In the genomic region with DNA sequence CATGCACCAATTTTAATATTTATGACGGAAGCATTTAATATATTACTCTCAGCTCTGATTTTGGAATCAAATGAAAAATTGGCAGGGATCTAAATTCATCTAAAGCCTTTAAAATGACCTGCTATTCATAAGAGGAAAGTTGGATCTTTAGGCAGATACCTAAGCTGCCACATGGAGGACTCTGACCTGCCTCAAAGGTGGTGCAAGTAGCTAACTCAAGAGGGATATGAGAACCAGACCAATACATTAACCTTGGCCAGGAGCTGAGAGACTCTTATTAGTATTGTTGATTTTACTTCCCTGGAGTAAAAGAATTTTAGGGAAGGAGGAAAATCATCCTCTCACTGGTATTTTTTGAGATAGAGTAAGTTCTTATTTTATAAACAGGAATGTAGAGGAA, we compare ENCODE assay signal across 1 cellular context.
TF ChIP-seq lines count a peak whose summit lies in the region.

No MANE protein-coding gene starts in this region.

TF ChIP-seq in K562, 482 proteins besides CTCF, POLR2A, EP300 and RAD21 (continued from another document and continues in another):
- TF ChIP-seq, protein P1, sequence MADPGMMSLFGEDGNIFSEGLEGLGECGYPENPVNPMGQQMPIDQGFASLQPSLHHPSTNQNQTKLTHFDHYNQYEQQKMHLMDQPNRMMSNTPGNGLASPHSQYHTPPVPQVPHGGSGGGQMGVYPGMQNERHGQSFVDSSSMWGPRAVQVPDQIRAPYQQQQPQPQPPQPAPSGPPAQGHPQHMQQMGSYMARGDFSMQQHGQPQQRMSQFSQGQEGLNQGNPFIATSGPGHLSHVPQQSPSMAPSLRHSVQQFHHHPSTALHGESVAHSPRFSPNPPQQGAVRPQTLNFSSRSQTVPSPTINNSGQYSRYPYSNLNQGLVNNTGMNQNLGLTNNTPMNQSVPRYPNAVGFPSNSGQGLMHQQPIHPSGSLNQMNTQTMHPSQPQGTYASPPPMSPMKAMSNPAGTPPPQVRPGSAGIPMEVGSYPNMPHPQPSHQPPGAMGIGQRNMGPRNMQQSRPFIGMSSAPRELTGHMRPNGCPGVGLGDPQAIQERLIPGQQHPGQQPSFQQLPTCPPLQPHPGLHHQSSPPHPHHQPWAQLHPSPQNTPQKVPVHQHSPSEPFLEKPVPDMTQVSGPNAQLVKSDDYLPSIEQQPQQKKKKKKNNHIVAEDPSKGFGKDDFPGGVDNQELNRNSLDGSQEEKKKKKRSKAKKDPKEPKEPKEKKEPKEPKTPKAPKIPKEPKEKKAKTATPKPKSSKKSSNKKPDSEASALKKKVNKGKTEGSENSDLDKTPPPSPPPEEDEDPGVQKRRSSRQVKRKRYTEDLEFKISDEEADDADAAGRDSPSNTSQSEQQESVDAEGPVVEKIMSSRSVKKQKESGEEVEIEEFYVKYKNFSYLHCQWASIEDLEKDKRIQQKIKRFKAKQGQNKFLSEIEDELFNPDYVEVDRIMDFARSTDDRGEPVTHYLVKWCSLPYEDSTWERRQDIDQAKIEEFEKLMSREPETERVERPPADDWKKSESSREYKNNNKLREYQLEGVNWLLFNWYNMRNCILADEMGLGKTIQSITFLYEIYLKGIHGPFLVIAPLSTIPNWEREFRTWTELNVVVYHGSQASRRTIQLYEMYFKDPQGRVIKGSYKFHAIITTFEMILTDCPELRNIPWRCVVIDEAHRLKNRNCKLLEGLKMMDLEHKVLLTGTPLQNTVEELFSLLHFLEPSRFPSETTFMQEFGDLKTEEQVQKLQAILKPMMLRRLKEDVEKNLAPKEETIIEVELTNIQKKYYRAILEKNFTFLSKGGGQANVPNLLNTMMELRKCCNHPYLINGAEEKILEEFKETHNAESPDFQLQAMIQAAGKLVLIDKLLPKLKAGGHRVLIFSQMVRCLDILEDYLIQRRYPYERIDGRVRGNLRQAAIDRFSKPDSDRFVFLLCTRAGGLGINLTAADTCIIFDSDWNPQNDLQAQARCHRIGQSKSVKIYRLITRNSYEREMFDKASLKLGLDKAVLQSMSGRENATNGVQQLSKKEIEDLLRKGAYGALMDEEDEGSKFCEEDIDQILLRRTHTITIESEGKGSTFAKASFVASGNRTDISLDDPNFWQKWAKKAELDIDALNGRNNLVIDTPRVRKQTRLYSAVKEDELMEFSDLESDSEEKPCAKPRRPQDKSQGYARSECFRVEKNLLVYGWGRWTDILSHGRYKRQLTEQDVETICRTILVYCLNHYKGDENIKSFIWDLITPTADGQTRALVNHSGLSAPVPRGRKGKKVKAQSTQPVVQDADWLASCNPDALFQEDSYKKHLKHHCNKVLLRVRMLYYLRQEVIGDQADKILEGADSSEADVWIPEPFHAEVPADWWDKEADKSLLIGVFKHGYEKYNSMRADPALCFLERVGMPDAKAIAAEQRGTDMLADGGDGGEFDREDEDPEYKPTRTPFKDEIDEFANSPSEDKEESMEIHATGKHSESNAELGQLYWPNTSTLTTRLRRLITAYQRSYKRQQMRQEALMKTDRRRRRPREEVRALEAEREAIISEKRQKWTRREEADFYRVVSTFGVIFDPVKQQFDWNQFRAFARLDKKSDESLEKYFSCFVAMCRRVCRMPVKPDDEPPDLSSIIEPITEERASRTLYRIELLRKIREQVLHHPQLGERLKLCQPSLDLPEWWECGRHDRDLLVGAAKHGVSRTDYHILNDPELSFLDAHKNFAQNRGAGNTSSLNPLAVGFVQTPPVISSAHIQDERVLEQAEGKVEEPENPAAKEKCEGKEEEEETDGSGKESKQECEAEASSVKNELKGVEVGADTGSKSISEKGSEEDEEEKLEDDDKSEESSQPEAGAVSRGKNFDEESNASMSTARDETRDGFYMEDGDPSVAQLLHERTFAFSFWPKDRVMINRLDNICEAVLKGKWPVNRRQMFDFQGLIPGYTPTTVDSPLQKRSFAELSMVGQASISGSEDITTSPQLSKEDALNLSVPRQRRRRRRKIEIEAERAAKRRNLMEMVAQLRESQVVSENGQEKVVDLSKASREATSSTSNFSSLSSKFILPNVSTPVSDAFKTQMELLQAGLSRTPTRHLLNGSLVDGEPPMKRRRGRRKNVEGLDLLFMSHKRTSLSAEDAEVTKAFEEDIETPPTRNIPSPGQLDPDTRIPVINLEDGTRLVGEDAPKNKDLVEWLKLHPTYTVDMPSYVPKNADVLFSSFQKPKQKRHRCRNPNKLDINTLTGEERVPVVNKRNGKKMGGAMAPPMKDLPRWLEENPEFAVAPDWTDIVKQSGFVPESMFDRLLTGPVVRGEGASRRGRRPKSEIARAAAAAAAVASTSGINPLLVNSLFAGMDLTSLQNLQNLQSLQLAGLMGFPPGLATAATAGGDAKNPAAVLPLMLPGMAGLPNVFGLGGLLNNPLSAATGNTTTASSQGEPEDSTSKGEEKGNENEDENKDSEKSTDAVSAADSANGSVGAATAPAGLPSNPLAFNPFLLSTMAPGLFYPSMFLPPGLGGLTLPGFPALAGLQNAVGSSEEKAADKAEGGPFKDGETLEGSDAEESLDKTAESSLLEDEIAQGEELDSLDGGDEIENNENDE (IDR thresholded peaks at IDR 0.05; ENCODE audit: low read depth, low read length): no peak
- TF ChIP-seq PHF8 (IDR thresholded peaks at IDR 0.05; ENCODE audit: borderline replicate concordance, low read length): no peak
- no peak for TF ChIP-seq RHOXF2B (CRISPR knock-in tag; conservative IDR thresholded peaks at IDR 0.05)
- no peak for TF ChIP-seq ZBTB1 (CRISPR knock-in tag; IDR thresholded peaks at IDR 0.05; ENCODE audit: borderline replicate concordance, low read depth)
- no peak for TF ChIP-seq DACH1 (IDR thresholded peaks at IDR 0.05; ENCODE audit: partially characterized antibody)
- no peak for TF ChIP-seq NCOA1 (IDR thresholded peaks at IDR 0.05; ENCODE audit: low read depth)
- TF ChIP-seq ZNF184 (CRISPR knock-in tag; IDR thresholded peaks at IDR 0.05): no peak
- TF ChIP-seq, protein P2, sequence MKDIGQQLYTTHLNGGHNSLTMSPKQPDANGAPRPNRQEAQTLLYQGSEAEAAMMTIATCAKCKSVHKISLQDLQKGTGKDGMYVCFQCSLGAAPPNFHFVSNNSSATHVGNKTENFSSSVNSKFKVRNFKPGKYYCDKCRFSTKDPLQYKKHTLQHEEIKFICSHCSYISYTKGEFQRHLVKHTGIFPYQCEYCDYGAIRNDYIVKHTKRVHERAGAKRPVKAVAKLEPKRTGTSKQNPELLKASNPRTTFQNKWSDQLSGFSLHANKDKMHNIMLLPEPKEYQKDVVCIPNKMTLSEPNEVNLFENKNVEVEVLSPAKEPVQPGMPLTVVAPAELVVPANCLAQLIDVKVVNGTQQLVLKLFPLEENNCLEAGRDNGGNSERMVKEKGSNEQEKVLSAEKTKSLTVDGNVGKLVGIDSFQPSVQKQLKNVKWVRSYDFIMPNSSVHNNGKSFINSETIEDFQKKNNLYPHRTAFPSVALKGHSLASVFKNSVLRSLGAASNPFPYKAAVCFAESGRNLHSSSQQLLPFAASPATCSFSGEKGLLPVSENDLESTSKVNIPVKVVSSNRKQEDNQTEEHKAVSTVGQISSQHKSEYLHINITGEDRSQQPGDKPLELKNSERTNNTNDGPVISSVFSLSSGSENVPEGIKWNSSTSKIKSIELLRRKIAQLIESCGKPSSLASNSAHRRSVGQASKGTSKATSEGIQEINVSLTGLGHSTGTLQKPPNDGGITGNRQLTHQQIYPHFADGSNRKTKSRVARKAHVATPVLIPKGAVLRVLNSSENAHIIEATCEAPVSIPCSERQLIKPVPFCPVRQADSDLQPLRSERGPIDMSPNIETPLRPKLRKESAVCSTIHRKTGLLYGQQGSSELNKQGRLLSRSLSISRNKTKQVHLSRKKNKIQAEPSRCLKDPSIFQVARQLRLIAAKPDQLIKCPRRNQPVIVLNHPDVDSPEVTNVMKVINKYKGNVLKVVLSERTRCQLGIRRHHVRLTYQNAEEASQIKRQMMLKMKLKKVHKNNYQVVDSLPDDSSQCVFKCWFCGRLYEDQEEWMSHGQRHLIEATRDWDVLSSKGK (CRISPR knock-in tag; IDR thresholded peaks at IDR 0.05): no peak
- TF ChIP-seq ELF2 (CRISPR knock-in tag; IDR thresholded peaks at IDR 0.05): no peak
- TF ChIP-seq SMAD1 (IDR thresholded peaks at IDR 0.05; ENCODE audit: low read depth, low read length, partially characterized antibody): no peak
- 0 out of 2 replicates have a peak, but pooled peaks have one; percentile 28 for TF ChIP-seq PML (IDR thresholded peaks at IDR 0.05; ENCODE audit: low read length)
- peak; percentile 73 for TF ChIP-seq CBFA2T3 (IDR thresholded peaks at IDR 0.05)
- TF ChIP-seq CBX8 (IDR thresholded peaks at IDR 0.05; ENCODE audit: borderline replicate concordance, extremely low read depth, low read depth, low read length, poor library complexity, severe bottlenecking): no peak
- peak; percentile 80 for TF ChIP-seq TEAD4 (IDR thresholded peaks at IDR 0.05; ENCODE audit: low read length)
- TF ChIP-seq TEAD4 (CRISPR knock-in tag; IDR thresholded peaks at IDR 0.05; ENCODE audit: borderline replicate concordance): no peak
- TF ChIP-seq SREBF2 (CRISPR knock-in tag; IDR thresholded peaks at IDR 0.05): no peak
- TF ChIP-seq IFI16 (CRISPR knock-in tag; IDR thresholded peaks at IDR 0.05): no peak
- TF ChIP-seq, protein P3, sequence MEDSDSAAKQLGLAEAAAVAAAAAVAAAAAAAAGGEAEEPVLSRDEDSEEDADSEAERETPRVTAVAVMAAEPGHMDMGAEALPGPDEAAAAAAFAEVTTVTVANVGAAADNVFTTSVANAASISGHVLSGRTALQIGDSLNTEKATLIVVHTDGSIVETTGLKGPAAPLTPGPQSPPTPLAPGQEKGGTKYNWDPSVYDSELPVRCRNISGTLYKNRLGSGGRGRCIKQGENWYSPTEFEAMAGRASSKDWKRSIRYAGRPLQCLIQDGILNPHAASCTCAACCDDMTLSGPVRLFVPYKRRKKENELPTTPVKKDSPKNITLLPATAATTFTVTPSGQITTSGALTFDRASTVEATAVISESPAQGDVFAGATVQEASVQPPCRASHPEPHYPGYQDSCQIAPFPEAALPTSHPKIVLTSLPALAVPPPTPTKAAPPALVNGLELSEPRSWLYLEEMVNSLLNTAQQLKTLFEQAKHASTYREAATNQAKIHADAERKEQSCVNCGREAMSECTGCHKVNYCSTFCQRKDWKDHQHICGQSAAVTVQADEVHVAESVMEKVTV (CRISPR knock-in tag; IDR thresholded peaks at IDR 0.05): no peak
- TF ChIP-seq ZNF324 (CRISPR knock-in tag; IDR thresholded peaks at IDR 0.05): no peak
- TF ChIP-seq, protein P4, sequence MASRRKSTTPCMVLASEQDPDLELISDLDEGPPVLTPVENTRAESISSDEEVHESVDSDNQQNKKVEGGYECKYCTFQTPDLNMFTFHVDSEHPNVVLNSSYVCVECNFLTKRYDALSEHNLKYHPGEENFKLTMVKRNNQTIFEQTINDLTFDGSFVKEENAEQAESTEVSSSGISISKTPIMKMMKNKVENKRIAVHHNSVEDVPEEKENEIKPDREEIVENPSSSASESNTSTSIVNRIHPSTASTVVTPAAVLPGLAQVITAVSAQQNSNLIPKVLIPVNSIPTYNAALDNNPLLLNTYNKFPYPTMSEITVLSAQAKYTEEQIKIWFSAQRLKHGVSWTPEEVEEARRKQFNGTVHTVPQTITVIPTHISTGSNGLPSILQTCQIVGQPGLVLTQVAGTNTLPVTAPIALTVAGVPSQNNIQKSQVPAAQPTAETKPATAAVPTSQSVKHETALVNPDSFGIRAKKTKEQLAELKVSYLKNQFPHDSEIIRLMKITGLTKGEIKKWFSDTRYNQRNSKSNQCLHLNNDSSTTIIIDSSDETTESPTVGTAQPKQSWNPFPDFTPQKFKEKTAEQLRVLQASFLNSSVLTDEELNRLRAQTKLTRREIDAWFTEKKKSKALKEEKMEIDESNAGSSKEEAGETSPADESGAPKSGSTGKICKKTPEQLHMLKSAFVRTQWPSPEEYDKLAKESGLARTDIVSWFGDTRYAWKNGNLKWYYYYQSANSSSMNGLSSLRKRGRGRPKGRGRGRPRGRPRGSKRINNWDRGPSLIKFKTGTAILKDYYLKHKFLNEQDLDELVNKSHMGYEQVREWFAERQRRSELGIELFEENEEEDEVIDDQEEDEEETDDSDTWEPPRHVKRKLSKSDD (conservative IDR thresholded peaks at IDR 0.05; ENCODE audit: low read length): no peak
- TF ChIP-seq ZNF23 (CRISPR knock-in tag; IDR thresholded peaks at IDR 0.05): no peak
- TF ChIP-seq RBM15 (IDR thresholded peaks at IDR 0.05; ENCODE audit: insufficient read depth, low read length): no peak
- TF ChIP-seq, protein P5, sequence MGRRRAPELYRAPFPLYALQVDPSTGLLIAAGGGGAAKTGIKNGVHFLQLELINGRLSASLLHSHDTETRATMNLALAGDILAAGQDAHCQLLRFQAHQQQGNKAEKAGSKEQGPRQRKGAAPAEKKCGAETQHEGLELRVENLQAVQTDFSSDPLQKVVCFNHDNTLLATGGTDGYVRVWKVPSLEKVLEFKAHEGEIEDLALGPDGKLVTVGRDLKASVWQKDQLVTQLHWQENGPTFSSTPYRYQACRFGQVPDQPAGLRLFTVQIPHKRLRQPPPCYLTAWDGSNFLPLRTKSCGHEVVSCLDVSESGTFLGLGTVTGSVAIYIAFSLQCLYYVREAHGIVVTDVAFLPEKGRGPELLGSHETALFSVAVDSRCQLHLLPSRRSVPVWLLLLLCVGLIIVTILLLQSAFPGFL (CRISPR knock-in tag; IDR thresholded peaks at IDR 0.05): no peak
- TF ChIP-seq, protein P6, sequence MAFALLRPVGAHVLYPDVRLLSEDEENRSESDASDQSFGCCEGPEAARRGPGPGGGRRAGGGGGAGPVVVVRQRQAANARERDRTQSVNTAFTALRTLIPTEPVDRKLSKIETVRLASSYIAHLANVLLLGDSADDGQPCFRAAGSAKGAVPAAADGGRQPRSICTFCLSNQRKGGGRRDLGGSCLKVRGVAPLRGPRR (CRISPR knock-in tag; IDR thresholded peaks at IDR 0.05): no peak
- no peak for TF ChIP-seq YY1 (IDR thresholded peaks at IDR 0.05; ENCODE audit: borderline replicate concordance in 1 of 3, control insufficient read depth in 1 of 3, extremely low read depth in 1 of 3, insufficient read depth in 3 of 3, insufficient read length in 1 of 3, insufficient replicate concordance in 2 of 3, low read depth in 1 of 3, low read length in 2 of 3)
- TF ChIP-seq FOXJ2 (tag; IDR thresholded peaks at IDR 0.05): no peak
- peak; percentile 78 for TF ChIP-seq TAL1 (IDR thresholded peaks at IDR 0.05)
- TF ChIP-seq, protein P7, sequence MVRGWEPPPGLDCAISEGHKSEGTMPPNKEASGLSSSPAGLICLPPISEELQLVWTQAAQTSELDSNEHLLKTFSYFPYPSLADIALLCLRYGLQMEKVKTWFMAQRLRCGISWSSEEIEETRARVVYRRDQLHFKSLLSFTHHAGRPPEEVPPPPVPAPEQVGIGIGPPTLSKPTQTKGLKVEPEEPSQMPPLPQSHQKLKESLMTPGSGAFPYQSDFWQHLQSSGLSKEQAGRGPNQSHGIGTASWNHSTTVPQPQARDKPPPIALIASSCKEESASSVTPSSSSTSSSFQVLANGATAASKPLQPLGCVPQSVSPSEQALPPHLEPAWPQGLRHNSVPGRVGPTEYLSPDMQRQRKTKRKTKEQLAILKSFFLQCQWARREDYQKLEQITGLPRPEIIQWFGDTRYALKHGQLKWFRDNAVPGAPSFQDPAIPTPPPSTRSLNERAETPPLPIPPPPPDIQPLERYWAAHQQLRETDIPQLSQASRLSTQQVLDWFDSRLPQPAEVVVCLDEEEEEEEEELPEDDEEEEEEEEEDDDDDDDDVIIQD (CRISPR knock-in tag; IDR thresholded peaks at IDR 0.05): no peak
- no peak for TF ChIP-seq ZNF263 (CRISPR knock-in tag; IDR thresholded peaks at IDR 0.05; ENCODE audit: borderline replicate concordance)
- no peak for TF ChIP-seq BACH1 (tag; IDR thresholded peaks at IDR 0.05)
- TF ChIP-seq TGIF2 (CRISPR knock-in tag; IDR thresholded peaks at IDR 0.05): no peak
- TF ChIP-seq ZFPM2 (CRISPR knock-in tag; IDR thresholded peaks at IDR 0.05): no peak
- TF ChIP-seq ZNF212 (CRISPR knock-in tag; IDR thresholded peaks at IDR 0.05): no peak
- TF ChIP-seq NCOA4 (IDR thresholded peaks at IDR 0.05; ENCODE audit: partially characterized antibody): no peak
- TF ChIP-seq HCFC1 (IDR thresholded peaks at IDR 0.05; ENCODE audit: low read depth, low read length): no peak
- TF ChIP-seq NCOA2 (IDR thresholded peaks at IDR 0.05; ENCODE audit: partially characterized antibody in 2 of 2): no peak
- TF ChIP-seq TRIM24 (IDR thresholded peaks at IDR 0.05): no peak
